In the genomic region with DNA sequence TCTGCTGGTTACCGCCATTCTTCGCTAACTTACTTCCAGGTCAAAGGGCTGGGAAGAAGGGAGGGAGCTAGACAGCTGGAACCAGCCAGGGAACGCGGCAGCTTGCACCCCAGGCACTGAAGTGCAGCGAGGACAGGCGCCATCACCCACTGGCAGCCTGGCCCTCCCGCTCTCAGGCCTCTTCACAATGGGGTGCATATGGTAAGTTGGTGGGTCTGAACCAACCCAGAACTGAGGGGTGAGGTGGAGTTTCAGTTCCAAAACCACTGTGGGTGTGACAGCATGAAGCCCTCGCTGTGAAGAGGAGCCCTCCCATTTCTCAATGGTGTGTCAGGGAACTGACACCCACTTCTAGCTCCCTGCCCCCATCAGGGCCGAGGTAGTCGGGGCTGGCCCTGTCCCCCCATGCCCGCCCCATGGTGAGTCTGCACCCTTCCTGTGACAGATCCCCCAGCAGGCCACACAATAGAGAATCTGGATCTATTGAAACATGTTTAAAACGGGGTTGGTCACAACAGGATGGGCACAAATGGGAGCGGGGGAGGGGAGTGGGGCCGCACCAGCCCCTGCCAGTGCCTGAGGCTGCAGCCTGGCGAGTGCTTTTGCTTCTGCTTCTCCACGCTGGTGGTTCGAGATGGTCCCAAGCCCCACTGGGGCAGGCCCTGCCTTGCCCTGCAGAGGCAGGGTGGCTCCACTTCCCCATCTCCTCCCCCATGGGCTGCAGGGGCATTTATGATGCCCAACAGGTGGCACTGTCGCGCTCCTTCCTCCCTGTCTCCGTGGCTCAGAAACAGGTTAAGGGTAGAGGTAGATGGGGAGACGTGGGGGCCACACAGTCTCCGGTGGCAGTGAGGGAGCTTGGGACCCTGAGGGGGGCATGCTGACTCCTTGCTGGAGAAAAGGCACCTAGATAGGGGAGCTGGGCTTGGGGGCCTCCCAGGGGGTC, we compare ENCODE assay signal across 1 cellular context.
A peak's percentile ranks its signal among the peaks of the same experiment; 100 is the strongest.
TF ChIP-seq lines count a peak whose summit lies in the region.

No MANE protein-coding gene starts in this region.

TF ChIP-seq in GM12878, 131 proteins besides CTCF, POLR2A, EP300 and RAD21 (continued from another document and continues in another):
- TF ChIP-seq, protein P1, sequence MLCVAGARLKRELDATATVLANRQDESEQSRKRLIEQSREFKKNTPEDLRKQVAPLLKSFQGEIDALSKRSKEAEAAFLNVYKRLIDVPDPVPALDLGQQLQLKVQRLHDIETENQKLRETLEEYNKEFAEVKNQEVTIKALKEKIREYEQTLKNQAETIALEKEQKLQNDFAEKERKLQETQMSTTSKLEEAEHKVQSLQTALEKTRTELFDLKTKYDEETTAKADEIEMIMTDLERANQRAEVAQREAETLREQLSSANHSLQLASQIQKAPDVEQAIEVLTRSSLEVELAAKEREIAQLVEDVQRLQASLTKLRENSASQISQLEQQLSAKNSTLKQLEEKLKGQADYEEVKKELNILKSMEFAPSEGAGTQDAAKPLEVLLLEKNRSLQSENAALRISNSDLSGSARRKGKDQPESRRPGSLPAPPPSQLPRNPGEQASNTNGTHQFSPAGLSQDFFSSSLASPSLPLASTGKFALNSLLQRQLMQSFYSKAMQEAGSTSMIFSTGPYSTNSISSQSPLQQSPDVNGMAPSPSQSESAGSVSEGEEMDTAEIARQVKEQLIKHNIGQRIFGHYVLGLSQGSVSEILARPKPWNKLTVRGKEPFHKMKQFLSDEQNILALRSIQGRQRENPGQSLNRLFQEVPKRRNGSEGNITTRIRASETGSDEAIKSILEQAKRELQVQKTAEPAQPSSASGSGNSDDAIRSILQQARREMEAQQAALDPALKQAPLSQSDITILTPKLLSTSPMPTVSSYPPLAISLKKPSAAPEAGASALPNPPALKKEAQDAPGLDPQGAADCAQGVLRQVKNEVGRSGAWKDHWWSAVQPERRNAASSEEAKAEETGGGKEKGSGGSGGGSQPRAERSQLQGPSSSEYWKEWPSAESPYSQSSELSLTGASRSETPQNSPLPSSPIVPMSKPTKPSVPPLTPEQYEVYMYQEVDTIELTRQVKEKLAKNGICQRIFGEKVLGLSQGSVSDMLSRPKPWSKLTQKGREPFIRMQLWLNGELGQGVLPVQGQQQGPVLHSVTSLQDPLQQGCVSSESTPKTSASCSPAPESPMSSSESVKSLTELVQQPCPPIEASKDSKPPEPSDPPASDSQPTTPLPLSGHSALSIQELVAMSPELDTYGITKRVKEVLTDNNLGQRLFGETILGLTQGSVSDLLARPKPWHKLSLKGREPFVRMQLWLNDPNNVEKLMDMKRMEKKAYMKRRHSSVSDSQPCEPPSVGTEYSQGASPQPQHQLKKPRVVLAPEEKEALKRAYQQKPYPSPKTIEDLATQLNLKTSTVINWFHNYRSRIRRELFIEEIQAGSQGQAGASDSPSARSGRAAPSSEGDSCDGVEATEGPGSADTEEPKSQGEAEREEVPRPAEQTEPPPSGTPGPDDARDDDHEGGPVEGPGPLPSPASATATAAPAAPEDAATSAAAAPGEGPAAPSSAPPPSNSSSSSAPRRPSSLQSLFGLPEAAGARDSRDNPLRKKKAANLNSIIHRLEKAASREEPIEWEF (IDR thresholded peaks at IDR 0.05; ENCODE audit: insufficient replicate concordance, low read depth, low read length) = no peak
- peak; percentile 4; the same call in 1 of the 2 replicates for TF ChIP-seq EED (IDR thresholded peaks at IDR 0.05; ENCODE audit: low read depth)
- TF ChIP-seq, protein P2, sequence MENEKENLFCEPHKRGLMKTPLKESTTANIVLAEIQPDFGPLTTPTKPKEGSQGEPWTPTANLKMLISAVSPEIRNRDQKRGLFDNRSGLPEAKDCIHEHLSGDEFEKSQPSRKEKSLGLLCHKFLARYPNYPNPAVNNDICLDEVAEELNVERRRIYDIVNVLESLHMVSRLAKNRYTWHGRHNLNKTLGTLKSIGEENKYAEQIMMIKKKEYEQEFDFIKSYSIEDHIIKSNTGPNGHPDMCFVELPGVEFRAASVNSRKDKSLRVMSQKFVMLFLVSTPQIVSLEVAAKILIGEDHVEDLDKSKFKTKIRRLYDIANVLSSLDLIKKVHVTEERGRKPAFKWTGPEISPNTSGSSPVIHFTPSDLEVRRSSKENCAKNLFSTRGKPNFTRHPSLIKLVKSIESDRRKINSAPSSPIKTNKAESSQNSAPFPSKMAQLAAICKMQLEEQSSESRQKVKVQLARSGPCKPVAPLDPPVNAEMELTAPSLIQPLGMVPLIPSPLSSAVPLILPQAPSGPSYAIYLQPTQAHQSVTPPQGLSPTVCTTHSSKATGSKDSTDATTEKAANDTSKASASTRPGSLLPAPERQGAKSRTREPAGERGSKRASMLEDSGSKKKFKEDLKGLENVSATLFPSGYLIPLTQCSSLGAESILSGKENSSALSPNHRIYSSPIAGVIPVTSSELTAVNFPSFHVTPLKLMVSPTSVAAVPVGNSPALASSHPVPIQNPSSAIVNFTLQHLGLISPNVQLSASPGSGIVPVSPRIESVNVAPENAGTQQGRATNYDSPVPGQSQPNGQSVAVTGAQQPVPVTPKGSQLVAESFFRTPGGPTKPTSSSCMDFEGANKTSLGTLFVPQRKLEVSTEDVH (IDR thresholded peaks at IDR 0.05; ENCODE audit: low read depth, partially characterized antibody) = no peak
- TF ChIP-seq FOXM1 (IDR thresholded peaks at IDR 0.05; ENCODE audit: low read depth, low read length) = peak; percentile 56; the same call in 1 of the 2 replicates
- TF ChIP-seq ZBED1 (IDR thresholded peaks at IDR 0.05; ENCODE audit: borderline replicate concordance) = peak; percentile 39; the same call in 1 of the 2 replicates
- peak; percentile 23 for TF ChIP-seq MEF2B (IDR thresholded peaks at IDR 0.05; ENCODE audit: partially characterized antibody, poor library complexity, severe bottlenecking)
- TF ChIP-seq, protein P3, sequence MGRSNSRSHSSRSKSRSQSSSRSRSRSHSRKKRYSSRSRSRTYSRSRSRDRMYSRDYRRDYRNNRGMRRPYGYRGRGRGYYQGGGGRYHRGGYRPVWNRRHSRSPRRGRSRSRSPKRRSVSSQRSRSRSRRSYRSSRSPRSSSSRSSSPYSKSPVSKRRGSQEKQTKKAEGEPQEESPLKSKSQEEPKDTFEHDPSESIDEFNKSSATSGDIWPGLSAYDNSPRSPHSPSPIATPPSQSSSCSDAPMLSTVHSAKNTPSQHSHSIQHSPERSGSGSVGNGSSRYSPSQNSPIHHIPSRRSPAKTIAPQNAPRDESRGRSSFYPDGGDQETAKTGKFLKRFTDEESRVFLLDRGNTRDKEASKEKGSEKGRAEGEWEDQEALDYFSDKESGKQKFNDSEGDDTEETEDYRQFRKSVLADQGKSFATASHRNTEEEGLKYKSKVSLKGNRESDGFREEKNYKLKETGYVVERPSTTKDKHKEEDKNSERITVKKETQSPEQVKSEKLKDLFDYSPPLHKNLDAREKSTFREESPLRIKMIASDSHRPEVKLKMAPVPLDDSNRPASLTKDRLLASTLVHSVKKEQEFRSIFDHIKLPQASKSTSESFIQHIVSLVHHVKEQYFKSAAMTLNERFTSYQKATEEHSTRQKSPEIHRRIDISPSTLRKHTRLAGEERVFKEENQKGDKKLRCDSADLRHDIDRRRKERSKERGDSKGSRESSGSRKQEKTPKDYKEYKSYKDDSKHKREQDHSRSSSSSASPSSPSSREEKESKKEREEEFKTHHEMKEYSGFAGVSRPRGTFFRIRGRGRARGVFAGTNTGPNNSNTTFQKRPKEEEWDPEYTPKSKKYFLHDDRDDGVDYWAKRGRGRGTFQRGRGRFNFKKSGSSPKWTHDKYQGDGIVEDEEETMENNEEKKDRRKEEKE (IDR thresholded peaks at IDR 0.05) = no peak
- TF ChIP-seq ZNF207 (IDR thresholded peaks at IDR 0.05; ENCODE audit: borderline replicate concordance) = no peak
- TF ChIP-seq NR2F1 (conservative IDR thresholded peaks at IDR 0.05) = peak; percentile 14; the same call in 1 of the 2 replicates
- no peak for TF ChIP-seq CBX3 (IDR thresholded peaks at IDR 0.05; ENCODE audit: borderline replicate concordance, low read depth)
- no peak for TF ChIP-seq RELA (IDR thresholded peaks at IDR 0.05; ENCODE audit: borderline replicate concordance, partially characterized antibody)
- TF ChIP-seq CHD4 (IDR thresholded peaks at IDR 0.05) = no peak
- TF ChIP-seq SIN3A (IDR thresholded peaks at IDR 0.05; ENCODE audit: low read depth, low read length) = peak; percentile 60; the same call in 1 of the 2 replicates
- peak; percentile 23; the same call in 1 of the 2 replicates for TF ChIP-seq CREM (IDR thresholded peaks at IDR 0.05; ENCODE audit: low read depth)
- no peak for TF ChIP-seq BMI1 (IDR thresholded peaks at IDR 0.05; ENCODE audit: borderline replicate concordance)
- no peak for TF ChIP-seq FOXK2 (IDR thresholded peaks at IDR 0.05)
- peak; percentile 97 for TF ChIP-seq SMARCA5 (IDR thresholded peaks at IDR 0.05)
- TF ChIP-seq ZNF384 (IDR thresholded peaks at IDR 0.05; ENCODE audit: borderline replicate concordance, low read depth, low read length) = no peak
- peak; percentile 14 to 46; a peak in 2 of 4 replicates for TF ChIP-seq BHLHE40 (IDR thresholded peaks at IDR 0.05; ENCODE audit: borderline replicate concordance in 1 of 2, low read depth in 2 of 2, low read length in 1 of 2)
- TF ChIP-seq CREB1 (IDR thresholded peaks at IDR 0.05; ENCODE audit: low read depth) = no peak
- TF ChIP-seq PML (IDR thresholded peaks at IDR 0.05; ENCODE audit: low read length) = no peak; the same call in 1 of the 2 replicates
- TF ChIP-seq CEBPB (IDR thresholded peaks at IDR 0.05; ENCODE audit: borderline replicate concordance in 1 of 2, low read depth in 2 of 2, low read length in 2 of 2) = no peak
- TF ChIP-seq CHD2 (IDR thresholded peaks at IDR 0.05; ENCODE audit: borderline replicate concordance, low read depth, low read length) = 0 out of 2 replicates have a peak, but pooled peaks have one; percentile 38
- peak; percentile 51; the same call in 1 of the 2 replicates for TF ChIP-seq IKZF1 (conservative IDR thresholded peaks at IDR 0.05)
- no peak for TF ChIP-seq ZNF24 (IDR thresholded peaks at IDR 0.05)
- TF ChIP-seq STAT1 (conservative IDR thresholded peaks at IDR 0.05) = no peak
- TF ChIP-seq, protein P4, sequence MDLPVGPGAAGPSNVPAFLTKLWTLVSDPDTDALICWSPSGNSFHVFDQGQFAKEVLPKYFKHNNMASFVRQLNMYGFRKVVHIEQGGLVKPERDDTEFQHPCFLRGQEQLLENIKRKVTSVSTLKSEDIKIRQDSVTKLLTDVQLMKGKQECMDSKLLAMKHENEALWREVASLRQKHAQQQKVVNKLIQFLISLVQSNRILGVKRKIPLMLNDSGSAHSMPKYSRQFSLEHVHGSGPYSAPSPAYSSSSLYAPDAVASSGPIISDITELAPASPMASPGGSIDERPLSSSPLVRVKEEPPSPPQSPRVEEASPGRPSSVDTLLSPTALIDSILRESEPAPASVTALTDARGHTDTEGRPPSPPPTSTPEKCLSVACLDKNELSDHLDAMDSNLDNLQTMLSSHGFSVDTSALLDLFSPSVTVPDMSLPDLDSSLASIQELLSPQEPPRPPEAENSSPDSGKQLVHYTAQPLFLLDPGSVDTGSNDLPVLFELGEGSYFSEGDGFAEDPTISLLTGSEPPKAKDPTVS (IDR thresholded peaks at IDR 0.05; ENCODE audit: low read depth, low read length) = no peak
- no peak for TF ChIP-seq RFX5 (IDR thresholded peaks at IDR 0.05; ENCODE audit: low read depth, low read length)
- no peak for TF ChIP-seq HDAC2 (IDR thresholded peaks at IDR 0.05)
- TF ChIP-seq, protein P5, sequence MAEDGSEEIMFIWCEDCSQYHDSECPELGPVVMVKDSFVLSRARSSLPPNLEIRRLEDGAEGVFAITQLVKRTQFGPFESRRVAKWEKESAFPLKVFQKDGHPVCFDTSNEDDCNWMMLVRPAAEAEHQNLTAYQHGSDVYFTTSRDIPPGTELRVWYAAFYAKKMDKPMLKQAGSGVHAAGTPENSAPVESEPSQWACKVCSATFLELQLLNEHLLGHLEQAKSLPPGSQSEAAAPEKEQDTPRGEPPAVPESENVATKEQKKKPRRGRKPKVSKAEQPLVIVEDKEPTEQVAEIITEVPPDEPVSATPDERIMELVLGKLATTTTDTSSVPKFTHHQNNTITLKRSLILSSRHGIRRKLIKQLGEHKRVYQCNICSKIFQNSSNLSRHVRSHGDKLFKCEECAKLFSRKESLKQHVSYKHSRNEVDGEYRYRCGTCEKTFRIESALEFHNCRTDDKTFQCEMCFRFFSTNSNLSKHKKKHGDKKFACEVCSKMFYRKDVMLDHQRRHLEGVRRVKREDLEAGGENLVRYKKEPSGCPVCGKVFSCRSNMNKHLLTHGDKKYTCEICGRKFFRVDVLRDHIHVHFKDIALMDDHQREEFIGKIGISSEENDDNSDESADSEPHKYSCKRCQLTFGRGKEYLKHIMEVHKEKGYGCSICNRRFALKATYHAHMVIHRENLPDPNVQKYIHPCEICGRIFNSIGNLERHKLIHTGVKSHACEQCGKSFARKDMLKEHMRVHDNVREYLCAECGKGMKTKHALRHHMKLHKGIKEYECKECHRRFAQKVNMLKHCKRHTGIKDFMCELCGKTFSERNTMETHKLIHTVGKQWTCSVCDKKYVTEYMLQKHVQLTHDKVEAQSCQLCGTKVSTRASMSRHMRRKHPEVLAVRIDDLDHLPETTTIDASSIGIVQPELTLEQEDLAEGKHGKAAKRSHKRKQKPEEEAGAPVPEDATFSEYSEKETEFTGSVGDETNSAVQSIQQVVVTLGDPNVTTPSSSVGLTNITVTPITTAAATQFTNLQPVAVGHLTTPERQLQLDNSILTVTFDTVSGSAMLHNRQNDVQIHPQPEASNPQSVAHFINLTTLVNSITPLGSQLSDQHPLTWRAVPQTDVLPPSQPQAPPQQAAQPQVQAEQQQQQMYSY (CRISPR knock-in tag; IDR thresholded peaks at IDR 0.05) = no peak
- TF ChIP-seq, protein P6, sequence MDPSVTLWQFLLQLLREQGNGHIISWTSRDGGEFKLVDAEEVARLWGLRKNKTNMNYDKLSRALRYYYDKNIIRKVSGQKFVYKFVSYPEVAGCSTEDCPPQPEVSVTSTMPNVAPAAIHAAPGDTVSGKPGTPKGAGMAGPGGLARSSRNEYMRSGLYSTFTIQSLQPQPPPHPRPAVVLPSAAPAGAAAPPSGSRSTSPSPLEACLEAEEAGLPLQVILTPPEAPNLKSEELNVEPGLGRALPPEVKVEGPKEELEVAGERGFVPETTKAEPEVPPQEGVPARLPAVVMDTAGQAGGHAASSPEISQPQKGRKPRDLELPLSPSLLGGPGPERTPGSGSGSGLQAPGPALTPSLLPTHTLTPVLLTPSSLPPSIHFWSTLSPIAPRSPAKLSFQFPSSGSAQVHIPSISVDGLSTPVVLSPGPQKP (IDR thresholded peaks at IDR 0.05; ENCODE audit: low read depth, low read length) = 0 out of 2 replicates have a peak, but pooled peaks have one; percentile 17
- TF ChIP-seq SMAD1 (IDR thresholded peaks at IDR 0.05; ENCODE audit: low read depth, partially characterized antibody) = no peak
- no peak for TF ChIP-seq TCF7 (IDR thresholded peaks at IDR 0.05; ENCODE audit: borderline replicate concordance)
- no peak for TF ChIP-seq NFIC (IDR thresholded peaks at IDR 0.05; ENCODE audit: low read depth, low read length)
- TF ChIP-seq TAF1 (IDR thresholded peaks at IDR 0.05; ENCODE audit: borderline replicate concordance, low read depth, low read length) = 0 out of 2 replicates have a peak, but pooled peaks have one; percentile 36
- TF ChIP-seq TCF3 (IDR thresholded peaks at IDR 0.05; ENCODE audit: borderline replicate concordance, insufficient read depth, low read depth, low read length) = 0 out of 2 replicates have a peak, but pooled peaks have one; percentile 52
- TF ChIP-seq NR2C2 (IDR thresholded peaks at IDR 0.05; ENCODE audit: borderline replicate concordance, control insufficient read depth, insufficient read length, low read depth) = no peak
- TF ChIP-seq HCFC1 (IDR thresholded peaks at IDR 0.05; ENCODE audit: low read length) = no peak; the same call in 1 of the 2 replicates
- TF ChIP-seq SPI1 (IDR thresholded peaks at IDR 0.05; ENCODE audit: borderline replicate concordance, insufficient read depth, low read depth, low read length) = peak; percentile 86
- no peak for TF ChIP-seq ZNF274 (IDR thresholded peaks at IDR 0.05; ENCODE audit: insufficient read depth, insufficient read length)
- TF ChIP-seq ZNF217 (IDR thresholded peaks at IDR 0.05) = peak; percentile 74; the same call in 1 of the 2 replicates
- peak in 1 of 2 experiments; percentile 49; a peak in 2 of 4 replicates for TF ChIP-seq IKZF2 (IDR thresholded peaks at IDR 0.05)
